ENCODE assay signal across 16 cellular contexts in the genomic region with DNA sequence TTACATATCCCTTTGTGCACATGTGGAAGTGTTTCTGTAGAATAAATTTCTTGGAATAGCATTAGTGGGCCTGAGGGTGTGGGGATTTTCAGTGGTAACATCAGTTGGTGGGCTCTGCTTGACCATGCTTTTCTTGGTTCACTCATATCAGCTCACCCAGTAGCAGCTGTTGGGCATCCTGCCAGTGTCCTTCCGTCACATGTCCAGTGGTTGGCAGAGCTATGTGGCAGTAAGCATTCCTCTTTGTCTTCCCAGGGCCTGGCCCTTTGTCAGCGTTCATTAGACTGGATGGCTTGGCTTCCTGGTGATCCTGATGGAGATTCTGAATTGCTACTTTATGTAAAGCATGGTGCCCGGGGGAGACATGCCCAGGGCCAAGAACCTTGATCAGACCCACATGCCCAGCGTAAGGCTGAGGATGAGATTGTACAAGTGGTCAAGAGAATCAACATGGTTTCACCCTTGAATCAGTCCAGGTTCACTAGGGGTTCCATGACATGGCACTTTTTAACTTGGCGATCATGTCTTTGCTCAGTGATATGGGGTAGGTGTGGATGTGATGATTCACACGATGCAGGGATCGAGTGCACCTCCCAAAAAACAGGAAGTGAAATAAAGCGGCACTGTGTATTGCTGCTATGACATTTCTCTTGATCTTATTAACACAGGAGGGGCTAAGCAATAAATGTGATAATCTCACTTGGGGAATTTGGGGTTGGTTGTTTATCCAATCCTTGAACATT.
DNase-seq lines count a peak whose midpoint lies in the region; ATAC-seq lines count a peak whose summit lies in the region.
"Had no signal": no experiment of that assay in that cellular context is flagged by ENCODE, and none has a peak within 500 bp of the region (broad histone marks: within the 10 kb centered on the region; RNA-seq: fewer than 3 reads in every experiment).

No MANE protein-coding gene starts in this region.

- H3K4me1 Mint-ChIP-seq in effector memory CD8-positive, alpha-beta T cell (ENCODE audit: low read depth in 2 of 2): no peaks in the 10 kb centered on the region
- H3K4me1 Mint-ChIP-seq: activated CD4-positive, alpha-beta T cell treated with anti-CD3 and anti-CD28 coated beads, Interleukin-2, amount 10 ng/mL, durations not matched to agents 7 days and 5 days; CD8-positive, alpha-beta memory T cell had no signal

- no peak overlapping the region for H3K4me3 Mint-ChIP-seq in effector memory CD8-positive, alpha-beta T cell
- H3K4me3 Mint-ChIP-seq: activated CD4-positive, alpha-beta T cell treated with anti-CD3 and anti-CD28 coated beads, Interleukin-2, amount 10 ng/mL, durations not matched to agents 7 days and 5 days; CD8-positive, alpha-beta memory T cell; nephron had no signal

- no peaks in the 10 kb centered on the region for H3K9me3 Mint-ChIP-seq in effector memory CD8-positive, alpha-beta T cell
- H3K9me3 Mint-ChIP-seq: activated CD4-positive, alpha-beta T cell treated with anti-CD3 and anti-CD28 coated beads, Interleukin-2, amount 10 ng/mL, durations not matched to agents 7 days and 5 days had no signal

- ATAC-seq in HG03460 (IDR thresholded peaks at IDR 0.05; ENCODE audit: unreplicated experiment): no peak
- no peak for ATAC-seq in effector memory CD8-positive, alpha-beta T cell (replicated peaks)

- H3K27ac Mint-ChIP-seq in effector memory CD8-positive, alpha-beta T cell: no peak overlapping the region
- H3K27ac Mint-ChIP-seq: activated CD4-positive, alpha-beta T cell treated with anti-CD3 and anti-CD28 coated beads, Interleukin-2, amount 10 ng/mL, durations not matched to agents 7 days and 5 days; CD8-positive, alpha-beta memory T cell; nephron had no signal

- H3K36me3 Mint-ChIP-seq in effector memory CD8-positive, alpha-beta T cell (ENCODE audit: insufficient read depth): no peaks in the 10 kb centered on the region
- H3K36me3 Mint-ChIP-seq: CD8-positive, alpha-beta memory T cell had no signal

- H3K27me3 Mint-ChIP-seq in effector memory CD8-positive, alpha-beta T cell: peaks cover 9 to 20% of the 10 kb centered on the region in 2 donors
- H3K27me3 Mint-ChIP-seq: activated CD4-positive, alpha-beta T cell treated with anti-CD3 and anti-CD28 coated beads, Interleukin-2, amount 10 ng/mL, durations not matched to agents 7 days and 5 days had no signal

- peak; percentile 12 for DNase-seq in HT-29 (ENCODE audit: low spot score)
- peak; percentile 54 for DNase-seq in RPMI7951 (ENCODE audit: low read depth)
- DNase-seq in globus pallidus (ENCODE audit: low spot score): peak; percentile 95
- DNase-seq in pons (ENCODE audit: low spot score): peak; percentile 98
- no peak for DNase-seq in NCI-H526 (lab: John Stamatoyannopoulos, UW)
- no peak for DNase-seq in T-helper 1 cell
- DNase-seq in effector memory CD8-positive, alpha-beta T cell: no peak
- DNase-seq: activated CD4-positive, alpha-beta T cell treated with anti-CD3 and anti-CD28 coated beads, Interleukin-2, amount 10 ng/mL, durations not matched to agents 7 days and 5 days; activated gamma-delta T cell treated with Interleukin-2 at 50 U/mL for 16 hours; CD8-positive, alpha-beta memory T cell; H7; KG1; kidney; NCI-H226 had no signal

Comparison
In these comparisons a context has a peak if more than half of its experiments do, and no peak if none do; other contexts are left out.
1. DNase-seq: peak in HT-29 (single experiment), RPMI7951 (single experiment), globus pallidus (single experiment) and pons (single experiment); none in NCI-H526 (0 of 2), T-helper 1 cell (0 of 5) and effector memory CD8-positive, alpha-beta T cell (0 of 3).